ENCODE assay signal across 25 cellular contexts in the genomic region with DNA sequence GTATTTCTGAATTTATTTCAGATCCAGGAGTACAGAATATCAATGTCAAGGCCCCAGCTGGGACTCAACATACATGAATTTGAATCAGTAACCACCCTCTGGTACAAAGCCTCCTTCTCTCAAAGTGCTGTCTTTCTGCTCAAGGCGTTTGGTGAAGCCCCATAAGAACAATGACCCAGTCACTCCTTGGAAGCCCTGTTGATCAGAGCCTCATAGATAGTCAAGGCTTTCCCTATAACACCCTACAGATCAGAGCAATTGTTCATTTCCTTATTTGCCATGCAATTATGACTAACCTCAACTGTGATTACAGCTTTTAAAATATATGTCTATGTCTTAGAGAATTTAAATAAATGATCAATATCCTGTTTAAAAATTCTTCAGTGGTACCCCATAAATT.
"Had no signal": no experiment of that assay in that cellular context is flagged by ENCODE, and none has a peak within 500 bp of the region (broad histone marks: within the 10 kb centered on the region; RNA-seq: fewer than 3 reads in every experiment).

No MANE protein-coding gene starts in this region.

- DNase-seq: cortex of kidney; effector memory CD8-positive, alpha-beta T cell; gastrocnemius medialis; heart left ventricle; kidney; mesenchymal stem cell; midbrain; naive thymus-derived CD4-positive, alpha-beta T cell; nucleus accumbens; stimulated activated CD4-positive, alpha-beta T cell treated with anti-CD3 and anti-CD28 coated beads, Interleukin-12 subunit alpha, Interleukin-12 subunit beta, amount 100 ng/mL, for 4 hours; stimulated activated CD4-positive, alpha-beta T cell treated with anti-CD3 and anti-CD28 coated beads, Interleukin-1b, Interleukin-23, amount 100 ng/mL, for 48 hours; stimulated activated CD4-positive, alpha-beta T cell treated with anti-CD3 and anti-CD28 coated beads, Interleukin-4, amount 100 ng/mL, for 1 hour; stimulated activated CD8-positive, alpha-beta memory T cell treated with anti-CD3 and anti-CD28 coated beads, Interleukin-4, amount 100 ng/mL, for 48 hours; stimulated activated naive CD4-positive, alpha-beta T cell treated with Interleukin-2 at 50 U/mL for 16 hours; stomach; thyroid gland; trophoblast cell had no signal

- H3K4me3 ChIP-seq: gastrocnemius medialis, heart left ventricle, hepatocyte, prostate gland, right atrium auricular region, smooth muscle cell, stomach, thyroid gland, vagina had no signal

- H3K79me2 ChIP-seq: hepatocyte had no signal

- H3K4me3 Mint-ChIP-seq: effector memory CD8-positive, alpha-beta T cell; naive thymus-derived CD4-positive, alpha-beta T cell; nephron had no signal

- H3K4me2 ChIP-seq: hepatocyte, smooth muscle cell had no signal

- ATAC-seq: effector memory CD8-positive, alpha-beta T cell; gastrocnemius medialis; heart left ventricle; left lobe of liver; naive thymus-derived CD4-positive, alpha-beta T cell; sciatic nerve had no signal

- H3K27me3 Mint-ChIP-seq: effector memory CD8-positive, alpha-beta T cell; naive thymus-derived CD4-positive, alpha-beta T cell had no signal

- H3K4me1 ChIP-seq: gastrocnemius medialis, heart left ventricle, prostate gland, right atrium auricular region, stomach, thyroid gland, vagina had no signal

- H3K36me3 ChIP-seq: gastrocnemius medialis, heart left ventricle, prostate gland, right atrium auricular region, stomach, thyroid gland, vagina had no signal

- H3K27ac Mint-ChIP-seq: effector memory CD8-positive, alpha-beta T cell; naive thymus-derived CD4-positive, alpha-beta T cell; nephron had no signal

- H3K27me3 ChIP-seq: gastrocnemius medialis, heart left ventricle, hepatocyte, right atrium auricular region, stomach, thyroid gland, vagina had no signal

- H3K27ac ChIP-seq: gastrocnemius medialis, heart left ventricle, hepatocyte, prostate gland, right atrium auricular region, stomach, thyroid gland, vagina had no signal

- H3K4me1 Mint-ChIP-seq: nephron had no signal
